ENCODE assay signal across 15 cellular contexts in genomic region chr4:26864904-26865303, GRCh38. TPM values are rescaled to one million over a fixed set of nuclear protein-coding genes. Genes with fewer than 3 reads are reported as not detected.
DNase-seq lines count a peak whose midpoint lies in the region; TF ChIP-seq lines count a peak whose summit lies in the region.
"Had no signal": no experiment of that assay in that cellular context is flagged by ENCODE, and none has a peak within 500 bp of the region (broad histone marks: within the 10 kb centered on the region; RNA-seq: fewer than 3 reads in every experiment).

No MANE protein-coding gene starts in this region.

- H3K79me2 ChIP-seq in Loucy (ENCODE audit: insufficient read depth, low read length) = peaks cover 79% of the 10 kb centered on the region
- peaks cover 81% of the 10 kb centered on the region for H3K79me2 ChIP-seq in neural progenitor cell (ENCODE audit: low read depth)

- H3K27ac Mint-ChIP-seq in brain (peak overlapping the region in 2 of 5 experiments; percentile 84 to 90), neural progenitor cell (no peak overlapping the region)
- no peak overlapping the region for H3K27ac Mint-ChIP-seq in activated CD4-positive, alpha-beta memory T cell treated with anti-CD3 and anti-CD28 coated beads, Interleukin-2, amount 10 ng/mL, durations not matched to agents 7 days and 5 days
- H3K27ac Mint-ChIP-seq: activated CD4-positive, alpha-beta T cell treated with anti-CD3 and anti-CD28 coated beads for 36 hours had no signal

- H4K20me1 ChIP-seq in Loucy (ENCODE audit: insufficient read depth, low read length, poor library complexity, severe bottlenecking) = peaks cover 37% of the 10 kb centered on the region
- H4K20me1 ChIP-seq in neural progenitor cell (ENCODE audit: low read depth) = peaks cover 23% of the 10 kb centered on the region

- peak overlapping the region; percentile 50 to 83 (median 69) for H3K4me3 Mint-ChIP-seq in brain
- H3K4me3 Mint-ChIP-seq in neural progenitor cell = no peak overlapping the region
- no peak overlapping the region for H3K4me3 Mint-ChIP-seq in activated CD4-positive, alpha-beta memory T cell treated with anti-CD3 and anti-CD28 coated beads, Interleukin-2, amount 10 ng/mL, durations not matched to agents 7 days and 5 days
- H3K4me3 Mint-ChIP-seq: activated CD4-positive, alpha-beta T cell treated with anti-CD3 and anti-CD28 coated beads for 36 hours had no signal

- peak overlapping the region; percentile 11 for H3K9ac ChIP-seq in Loucy (ENCODE audit: low read depth, low read length, poor library complexity, severe bottlenecking)
- no peak overlapping the region for H3K9ac ChIP-seq in neural progenitor cell

- H3K9me3 Mint-ChIP-seq in brain = no peaks in the 10 kb centered on the region
- peaks cover 2% of the 10 kb centered on the region for H3K9me3 Mint-ChIP-seq in neural progenitor cell
- H3K9me3 Mint-ChIP-seq in activated CD4-positive, alpha-beta memory T cell treated with anti-CD3 and anti-CD28 coated beads, Interleukin-2, amount 10 ng/mL, durations not matched to agents 7 days and 5 days = no peaks in the 10 kb centered on the region

- H3K27me3 ChIP-seq in Loucy (ENCODE audit: insufficient read depth, low read length, poor library complexity, severe bottlenecking) = no peaks in the 10 kb centered on the region
- no peaks in the 10 kb centered on the region for H3K27me3 ChIP-seq in neural progenitor cell
- H3K27me3 ChIP-seq: SJSA1 had no signal

- CTCF ChIA-PET in activated CD4-positive, alpha-beta memory T cell treated with anti-CD3 and anti-CD28 coated beads, Interleukin-2, amount 10 ng/mL, durations not matched to agents 7 days and 5 days (lab: Charles Lee) = interaction anchor here (2.8 kb wide), 1 partner anchor 21 kb away, joined by 9 read pairs; no protein-coding TSS in a partner anchor

- peaks cover 70% of the 10 kb centered on the region for H3K4me1 ChIP-seq in Loucy (ENCODE audit: insufficient read depth, low read length, poor library complexity, severe bottlenecking)
- H3K4me1 ChIP-seq in neural progenitor cell = peaks cover 38% of the 10 kb centered on the region

- H2AFZ ChIP-seq in Loucy (ENCODE audit: low read length) (no peak overlapping the region), neural progenitor cell (replicated peaks) (no peak overlapping the region)

- H3K9me3 ChIP-seq in Loucy (ENCODE audit: insufficient read depth, low read depth, low read length) (no peaks in the 10 kb centered on the region), neural progenitor cell (ENCODE audit: low read depth) (no peaks in the 10 kb centered on the region)
- H3K9me3 ChIP-seq: Caco-2, SJSA1 had no signal

- peaks cover 78% of the 10 kb centered on the region for H3K4me1 Mint-ChIP-seq in brain
- peaks cover 36% of the 10 kb centered on the region for H3K4me1 Mint-ChIP-seq in neural progenitor cell
- peaks cover 59% of the 10 kb centered on the region for H3K4me1 Mint-ChIP-seq in activated CD4-positive, alpha-beta memory T cell treated with anti-CD3 and anti-CD28 coated beads, Interleukin-2, amount 10 ng/mL, durations not matched to agents 7 days and 5 days

- H3F3A ChIP-seq in Loucy (ENCODE audit: low read depth) (no peaks in the 10 kb centered on the region; the same call in 1 of the 2 replicates), neural progenitor cell (ENCODE audit: low read depth) (peaks cover 24% of the 10 kb centered on the region)

- TF ChIP-seq CTCF in Loucy (conservative IDR thresholded peaks at IDR 0.05; ENCODE audit: low read length) (no peak), brain (conservative IDR thresholded peaks at IDR 0.05) (no peak), neural progenitor cell (IDR thresholded peaks at IDR 0.05) (no peak)

- peak; percentile 62 for DNase-seq in CD1c-positive myeloid dendritic cell (ENCODE audit: extremely low spot score)
- DNase-seq in neural progenitor cell (ENCODE audit: low spot score) = no peak
- no peak for DNase-seq in activated CD4-positive, alpha-beta memory T cell treated with anti-CD3 and anti-CD28 coated beads, Interleukin-2, amount 10 ng/mL, durations not matched to agents 7 days and 5 days
- no peak for DNase-seq in activated gamma-delta T cell (lab: John Stamatoyannopoulos, UW)
- DNase-seq in retina = no peak
- DNase-seq in mesenteric fat pad (ENCODE audit: low spot score) = no peak
- DNase-seq: activated CD4-positive, alpha-beta T cell treated with anti-CD3 and anti-CD28 coated beads for 36 hours; Caco-2; NCI-H1436; NCI-H526; nucleus accumbens; stimulated activated naive CD4-positive, alpha-beta T cell had no signal

- POLR2A ChIA-PET in activated CD4-positive, alpha-beta memory T cell treated with anti-CD3 and anti-CD28 coated beads, Interleukin-2, amount 10 ng/mL, durations not matched to agents 7 days and 5 days (lab: Charles Lee) = interaction anchor here (1.1 to 2.2 kb wide), 2 partner anchors 10 to 21 kb away, joined by 3 to 16 read pairs; no protein-coding TSS in a partner anchor

- H3K27me3 Mint-ChIP-seq in brain (peaks cover 5% of the 10 kb centered on the region), neural progenitor cell (ENCODE audit: insufficient read depth, low read depth) (peaks cover 3% of the 10 kb centered on the region)
- no peaks in the 10 kb centered on the region for H3K27me3 Mint-ChIP-seq in activated CD4-positive, alpha-beta memory T cell treated with anti-CD3 and anti-CD28 coated beads, Interleukin-2, amount 10 ng/mL, durations not matched to agents 7 days and 5 days
- H3K27me3 Mint-ChIP-seq: activated CD4-positive, alpha-beta T cell treated with anti-CD3 and anti-CD28 coated beads for 36 hours had no signal

- H3K36me3 Mint-ChIP-seq in brain (peaks cover 3% of the 10 kb centered on the region), neural progenitor cell (peaks cover 2% of the 10 kb centered on the region)
- H3K36me3 Mint-ChIP-seq in activated CD4-positive, alpha-beta memory T cell treated with anti-CD3 and anti-CD28 coated beads, Interleukin-2, amount 10 ng/mL, durations not matched to agents 7 days and 5 days (ENCODE audit: low read depth) = peaks cover 16% of the 10 kb centered on the region

- H3K36me3 ChIP-seq in Loucy (ENCODE audit: insufficient read depth, low read length) (no peaks in the 10 kb centered on the region), neural progenitor cell (no peaks in the 10 kb centered on the region)

- H3K4me2 ChIP-seq in Loucy (ENCODE audit: low read depth, low read length, poor library complexity, severe bottlenecking) = peak overlapping the region; percentile 87
- peak overlapping the region; percentile 92 for H3K4me2 ChIP-seq in neural progenitor cell

- H3K9me2 ChIP-seq in Loucy (replicated peaks; ENCODE audit: low read depth, low read length) = no peaks in the 10 kb centered on the region

- H3K27ac ChIP-seq in neural progenitor cell = no peak overlapping the region
- H3K27ac ChIP-seq: SJSA1 had no signal

- H3K4me3 ChIP-seq in Loucy (ENCODE audit: low read length, poor library complexity, severe bottlenecking) (peak overlapping the region; percentile 85), neural progenitor cell (peak overlapping the region; percentile 71)
- H3K4me3 ChIP-seq: SJSA1 had no signal

RNA-seq across cellular contexts. Expression of gene STIM2, which starts 4.3 kb away (rescaled TPM):
- polyA plus RNA-seq in brain (ENCODE audit: insufficient read depth, low read depth, low replicate concordance) = 11.6 TPM
- total RNA-seq in neural progenitor cell (ENCODE audit: low replicate concordance) (20.6 and 25.8 TPM in 2 replicates), mesenteric fat pad (22.5 TPM)
- total RNA-seq in activated CD4-positive, alpha-beta memory T cell treated with anti-CD3 and anti-CD28 coated beads, Interleukin-2, amount 10 ng/mL, durations not matched to agents 7 days and 5 days = 10 to 100 TPM; 53.3 to 58.7 TPM

Comparison
In these comparisons a context has a peak if more than half of its experiments do, and no peak if none do; other contexts are left out.
1. H3K4me3 Mint-ChIP-seq: peak in brain (5 of 5); none in neural progenitor cell (single experiment) and activated CD4-positive, alpha-beta memory T cell treated with anti-CD3 and anti-CD28 coated beads, Interleukin-2, amount 10 ng/mL, durations not matched to agents 7 days and 5 days (single experiment).